Comparison of ENCODE assay signal across 1 cellular context in genomic region chr12:120416490-120417216, GRCh38.
TF ChIP-seq lines count a peak whose summit lies in the region.

No MANE protein-coding gene starts in this region.

TF ChIP-seq in HepG2, 621 proteins besides CTCF, POLR2A, EP300 and RAD21:
- TF ChIP-seq FUBP1 (CRISPR knock-in tag; IDR thresholded peaks at IDR 0.05; ENCODE audit: borderline replicate concordance) (no peak), MTA3 (CRISPR knock-in tag; IDR thresholded peaks at IDR 0.05) (no peak), ZNF772 (CRISPR knock-in tag; IDR thresholded peaks at IDR 0.05) (no peak), ZNF629 (CRISPR knock-in tag; conservative IDR thresholded peaks at IDR 0.05) (peak; percentile 87), CREB1 (IDR thresholded peaks at IDR 0.05) (peak; percentile 52; the same call in 1 of the 2 replicates), CREB1 (CRISPR knock-in tag; IDR thresholded peaks at IDR 0.05) (no peak), ZFY (CRISPR knock-in tag; IDR thresholded peaks at IDR 0.05) (no peak), ATF7 (IDR thresholded peaks at IDR 0.05) (peak; percentile 81), ATF7 (CRISPR knock-in tag; IDR thresholded peaks at IDR 0.05) (no peak)
